In genomic region chr7:2372724-2373123, GRCh38 we compare ENCODE assay signal across 19 cellular contexts. TPM values are rescaled to one million over a fixed set of nuclear protein-coding genes. Genes with fewer than 3 reads are reported as not detected.
DNase-seq lines count a peak whose midpoint lies in the region; ATAC-seq and TF ChIP-seq lines count a peak whose summit lies in the region.
"Had no signal": no experiment of that assay in that cellular context is flagged by ENCODE, and none has a peak within 500 bp of the region (broad histone marks: within the 10 kb centered on the region; RNA-seq: fewer than 3 reads in every experiment).

No MANE protein-coding gene starts in this region.

- H3K4me3 Mint-ChIP-seq in MCF 10A (ENCODE audit: unreplicated experiment): no peak overlapping the region
- H3K4me3 Mint-ChIP-seq in endothelial cell (ENCODE audit: unreplicated experiment): peak overlapping the region; percentile 77
- H3K4me3 Mint-ChIP-seq in stimulated activated effector memory CD8-positive, alpha-beta T cell treated with anti-CD3 and anti-CD28 coated beads, Interleukin-12 subunit alpha, Interleukin-12 subunit beta, amount 100 ng/mL, for 72 hours: no peak overlapping the region
- H3K4me3 Mint-ChIP-seq in activated T-helper 1 cell treated with anti-CD3 and anti-CD28 coated beads, Interleukin-12 subunit alpha, Interleukin-12 subunit beta, Interleukin-2, Interleukin-4 antibody, amounts not matched to agents 30 ng/mL and 10 ng/mL and 1 ng/mL, durations not matched to agents 14 hours and 24 hours and 36 hours: no peak overlapping the region
- H3K4me3 Mint-ChIP-seq: CD8-positive, alpha-beta T cell had no signal

- H3K27ac ChIP-seq in breast epithelium (no peak overlapping the region), RWPE1 (peak overlapping the region; percentile 50)
- H3K27ac ChIP-seq: BLaER1 treated with 17β-estradiol and CSF1 and Interleukin-3, amounts not matched to agents 10 nM and 100 nM; PC-9 had no signal

- no peak for ATAC-seq in stimulated activated effector memory CD8-positive, alpha-beta T cell treated with anti-CD3 and anti-CD28 coated beads, Interleukin-12 subunit alpha, Interleukin-12 subunit beta, amount 100 ng/mL, for 72 hours
- ATAC-seq in Right ventricle myocardium superior (ENCODE audit: poor library complexity): no peak
- ATAC-seq: CD8-positive, alpha-beta T cell had no signal

- no peaks in the 10 kb centered on the region for H3K27me3 ChIP-seq in breast epithelium
- H3K27me3 ChIP-seq: BLaER1 treated with 17β-estradiol and CSF1 and Interleukin-3, amounts not matched to agents 10 nM and 100 nM had no signal

- peak; percentile 48 for DNase-seq in MCF 10A (ENCODE audit: unreplicated experiment)
- DNase-seq in breast epithelium (ENCODE audit: low spot score in 2 of 2): no peak
- DNase-seq in RWPE1 (ENCODE audit: low spot score): no peak
- DNase-seq in endothelial cell (ENCODE audit: low spot score): no peak
- no peak for DNase-seq in stimulated activated effector memory CD8-positive, alpha-beta T cell treated with anti-CD3 and anti-CD28 coated beads, Interleukin-12 subunit alpha, Interleukin-12 subunit beta, amount 100 ng/mL, for 72 hours (ENCODE audit: low spot score in 2 of 2)
- no peak for DNase-seq in LoVo (ENCODE audit: low spot score)
- DNase-seq in activated T-helper 1 cell treated with anti-CD3 and anti-CD28 coated beads, Interleukin-12 subunit alpha, Interleukin-12 subunit beta, Interleukin-2, Interleukin-4 antibody, amounts not matched to agents 30 ng/mL and 10 ng/mL and 1 ng/mL, durations not matched to agents 14 hours and 24 hours and 36 hours (ENCODE audit: low spot score): no peak
- DNase-seq in Right ventricle myocardium superior: no peak
- DNase-seq: CD8-positive, alpha-beta T cell; DMS53; EL; GOT3; KG1; NCI-H1417; NCI-H187 treated with DMSO at 0.1 percent for 48 hours; NCI-H2227 treated with DMSO at 0.1 percent for 48 hours; NCI-H524 treated with DMSO at 0.1 percent for 48 hours; PC-9 had no signal

- peaks cover 9% of the 10 kb centered on the region for H3K4me1 Mint-ChIP-seq in MCF 10A (ENCODE audit: insufficient read depth, unreplicated experiment)
- H3K4me1 Mint-ChIP-seq in endothelial cell (ENCODE audit: unreplicated experiment): no peaks in the 10 kb centered on the region
- H3K4me1 Mint-ChIP-seq in stimulated activated effector memory CD8-positive, alpha-beta T cell treated with anti-CD3 and anti-CD28 coated beads, Interleukin-12 subunit alpha, Interleukin-12 subunit beta, amount 100 ng/mL, for 72 hours: peaks cover 15% of the 10 kb centered on the region
- H3K4me1 Mint-ChIP-seq in activated T-helper 1 cell treated with anti-CD3 and anti-CD28 coated beads, Interleukin-12 subunit alpha, Interleukin-12 subunit beta, Interleukin-2, Interleukin-4 antibody, amounts not matched to agents 30 ng/mL and 10 ng/mL and 1 ng/mL, durations not matched to agents 14 hours and 24 hours and 36 hours (ENCODE audit: low read depth): peaks cover 5% of the 10 kb centered on the region

- intact Hi-C loops in MCF 10A (cut with micrococcal nuclease): no loop called here
- intact Hi-C loops in breast epithelium (cut with DNase I; ENCODE audit: low total_unique reads): no loop called here
- intact Hi-C loops in activated T-helper 1 cell treated with anti-CD3 and anti-CD28 coated beads, Interleukin-12 subunit alpha, Interleukin-12 subunit beta, Interleukin-2, Interleukin-4 antibody, amounts not matched to agents 30 ng/mL and 10 ng/mL and 1 ng/mL, durations not matched to agents 14 hours and 24 hours and 36 hours (cut with micrococcal nuclease): no loop called here
- intact Hi-C loops in Right ventricle myocardium superior (cut with DNase I): no loop called here

- CTCF ChIA-PET in MCF 10A (lab: Yijun Ruan, JAX) (interaction anchor here (1.1 kb wide), 1 partner anchor 9 kb away, joined by 3 read pairs; no protein-coding TSS in a partner anchor), RWPE1 (lab: Yijun Ruan, JAX) (no interaction called here)

- H3K36me3 ChIP-seq in breast epithelium: peaks cover 14% of the 10 kb centered on the region

- H3K9me3 ChIP-seq in breast epithelium: no peaks in the 10 kb centered on the region
- H3K9me3 ChIP-seq: BLaER1 treated with 17β-estradiol and CSF1 and Interleukin-3, amounts not matched to agents 10 nM and 100 nM had no signal

- no peak overlapping the region for H3K4me3 ChIP-seq in breast epithelium
- H3K4me3 ChIP-seq: BLaER1 treated with 17β-estradiol and CSF1 and Interleukin-3, amounts not matched to agents 10 nM and 100 nM; PC-9 had no signal

- POLR2A ChIA-PET in MCF 10A (lab: Yijun Ruan, JAX) (no interaction called here), RWPE1 (lab: Yijun Ruan, JAX; ENCODE audit: low non-redundant PET) (no interaction called here)

- H3K36me3 Mint-ChIP-seq in MCF 10A (ENCODE audit: insufficient read depth, unreplicated experiment) (peaks cover 98% of the 10 kb centered on the region), endothelial cell (ENCODE audit: low read depth, unreplicated experiment) (peaks cover 49% of the 10 kb centered on the region)
- H3K36me3 Mint-ChIP-seq in stimulated activated effector memory CD8-positive, alpha-beta T cell treated with anti-CD3 and anti-CD28 coated beads, Interleukin-12 subunit alpha, Interleukin-12 subunit beta, amount 100 ng/mL, for 72 hours: peaks cover 100% of the 10 kb centered on the region
- peaks cover 52% of the 10 kb centered on the region for H3K36me3 Mint-ChIP-seq in activated T-helper 1 cell treated with anti-CD3 and anti-CD28 coated beads, Interleukin-12 subunit alpha, Interleukin-12 subunit beta, Interleukin-2, Interleukin-4 antibody, amounts not matched to agents 30 ng/mL and 10 ng/mL and 1 ng/mL, durations not matched to agents 14 hours and 24 hours and 36 hours (ENCODE audit: low read depth)

- TF ChIP-seq CTCF in MCF 10A (IDR thresholded peaks at IDR 0.05; ENCODE audit: unreplicated experiment) (no peak), breast epithelium (IDR thresholded peaks at IDR 0.05) (no peak), RWPE1 (conservative IDR thresholded peaks at IDR 0.05; ENCODE audit: low read depth) (no peak), endothelial cell (IDR thresholded peaks at IDR 0.05; ENCODE audit: unreplicated experiment) (no peak)

- H3K4me1 ChIP-seq in breast epithelium: peaks cover 0 to 12% of the 10 kb centered on the region in 2 donors

- TF ChIP-seq POLR2A in breast epithelium (IDR thresholded peaks at IDR 0.05): no peak

- BruUV-seq in MCF 10A (replicated peaks; lab: Mats Ljungman, UMichigan): no TSS peak

- no peaks in the 10 kb centered on the region for H3K9me3 Mint-ChIP-seq in MCF 10A (ENCODE audit: unreplicated experiment)
- no peaks in the 10 kb centered on the region for H3K9me3 Mint-ChIP-seq in endothelial cell (ENCODE audit: unreplicated experiment)
- no peaks in the 10 kb centered on the region for H3K9me3 Mint-ChIP-seq in stimulated activated effector memory CD8-positive, alpha-beta T cell treated with anti-CD3 and anti-CD28 coated beads, Interleukin-12 subunit alpha, Interleukin-12 subunit beta, amount 100 ng/mL, for 72 hours
- H3K9me3 Mint-ChIP-seq in activated T-helper 1 cell treated with anti-CD3 and anti-CD28 coated beads, Interleukin-12 subunit alpha, Interleukin-12 subunit beta, Interleukin-2, Interleukin-4 antibody, amounts not matched to agents 30 ng/mL and 10 ng/mL and 1 ng/mL, durations not matched to agents 14 hours and 24 hours and 36 hours: no peaks in the 10 kb centered on the region
- H3K9me3 Mint-ChIP-seq: CD8-positive, alpha-beta T cell had no signal

- H3K27ac Mint-ChIP-seq in MCF 10A (ENCODE audit: low read depth, unreplicated experiment): peak overlapping the region; percentile 79
- no peak overlapping the region for H3K27ac Mint-ChIP-seq in endothelial cell (ENCODE audit: unreplicated experiment)
- peak overlapping the region; percentile 45 for H3K27ac Mint-ChIP-seq in stimulated activated effector memory CD8-positive, alpha-beta T cell treated with anti-CD3 and anti-CD28 coated beads, Interleukin-12 subunit alpha, Interleukin-12 subunit beta, amount 100 ng/mL, for 72 hours
- no peak overlapping the region for H3K27ac Mint-ChIP-seq in activated T-helper 1 cell treated with anti-CD3 and anti-CD28 coated beads, Interleukin-12 subunit alpha, Interleukin-12 subunit beta, Interleukin-2, Interleukin-4 antibody, amounts not matched to agents 30 ng/mL and 10 ng/mL and 1 ng/mL, durations not matched to agents 14 hours and 24 hours and 36 hours
- H3K27ac Mint-ChIP-seq: CD8-positive, alpha-beta T cell had no signal

- no peaks in the 10 kb centered on the region for H3K27me3 Mint-ChIP-seq in MCF 10A (ENCODE audit: insufficient read depth, unreplicated experiment)
- peaks cover 7% of the 10 kb centered on the region for H3K27me3 Mint-ChIP-seq in endothelial cell (ENCODE audit: unreplicated experiment)
- H3K27me3 Mint-ChIP-seq in activated T-helper 1 cell treated with anti-CD3 and anti-CD28 coated beads, Interleukin-12 subunit alpha, Interleukin-12 subunit beta, Interleukin-2, Interleukin-4 antibody, amounts not matched to agents 30 ng/mL and 10 ng/mL and 1 ng/mL, durations not matched to agents 14 hours and 24 hours and 36 hours (ENCODE audit: insufficient read depth): no peaks in the 10 kb centered on the region

RNA-seq across cellular contexts. Expression of gene EIF3B, which starts 18.1 kb away (rescaled TPM):
- total RNA-seq in MCF 10A (2022) (258 and 290 TPM in 2 replicates), breast epithelium (100 to 1,000 TPM; 111 to 122 (median 115) TPM), endothelial cell (ENCODE audit: unreplicated experiment) (125 TPM), Right ventricle myocardium superior (68.0 TPM)
- total RNA-seq in activated T-helper 1 cell treated with anti-CD3 and anti-CD28 coated beads, Interleukin-12 subunit alpha, Interleukin-12 subunit beta, Interleukin-2, Interleukin-4 antibody, amounts not matched to agents 30 ng/mL and 10 ng/mL and 1 ng/mL, durations not matched to agents 14 hours and 24 hours and 36 hours: 269 and 270 TPM in 2 replicates

RNA-seq across cellular contexts. Expression of gene CHST12, which starts 30.7 kb away (rescaled TPM):
- total RNA-seq in MCF 10A (2022): 9.8 and 9.9 TPM in 2 replicates
- 10 to 100 TPM in 1 of 3 donors, 1 to 10 TPM in 2; 6.2 to 15.0 (median 7.2) TPM for total RNA-seq in breast epithelium
- total RNA-seq in endothelial cell (ENCODE audit: unreplicated experiment): 26.9 TPM
- total RNA-seq in activated T-helper 1 cell treated with anti-CD3 and anti-CD28 coated beads, Interleukin-12 subunit alpha, Interleukin-12 subunit beta, Interleukin-2, Interleukin-4 antibody, amounts not matched to agents 30 ng/mL and 10 ng/mL and 1 ng/mL, durations not matched to agents 14 hours and 24 hours and 36 hours: 9.9 and 10.6 TPM in 2 replicates
- total RNA-seq in Right ventricle myocardium superior: 14.8 TPM

RNA-seq across cellular contexts. Expression of gene SNX8, which starts 58.5 kb away (rescaled TPM):
- 31.0 and 31.2 TPM in 2 replicates for total RNA-seq in MCF 10A (2022)
- total RNA-seq in breast epithelium: 10 to 100 TPM in 2 of 3 donors, 1 to 10 TPM in 1; 8.8 to 32.3 (median 20.3) TPM
- 40.7 TPM for total RNA-seq in endothelial cell (ENCODE audit: unreplicated experiment)
- 40.8 and 41.8 TPM in 2 replicates for total RNA-seq in activated T-helper 1 cell treated with anti-CD3 and anti-CD28 coated beads, Interleukin-12 subunit alpha, Interleukin-12 subunit beta, Interleukin-2, Interleukin-4 antibody, amounts not matched to agents 30 ng/mL and 10 ng/mL and 1 ng/mL, durations not matched to agents 14 hours and 24 hours and 36 hours
- 19.1 TPM for total RNA-seq in Right ventricle myocardium superior

Comparison
In these comparisons a context has a peak if more than half of its experiments do, and no peak if none do; other contexts are left out.
1. H3K27ac Mint-ChIP-seq: peak in MCF 10A (single experiment) and stimulated activated effector memory CD8-positive, alpha-beta T cell treated with anti-CD3 and anti-CD28 coated beads, Interleukin-12 subunit alpha, Interleukin-12 subunit beta, amount 100 ng/mL, for 72 hours (single experiment); none in endothelial cell (single experiment) and activated T-helper 1 cell treated with anti-CD3 and anti-CD28 coated beads, Interleukin-12 subunit alpha, Interleukin-12 subunit beta, Interleukin-2, Interleukin-4 antibody, amounts not matched to agents 30 ng/mL and 10 ng/mL and 1 ng/mL, durations not matched to agents 14 hours and 24 hours and 36 hours (single experiment).